ENCODE assay signal across 23 cellular contexts in the genomic region with DNA sequence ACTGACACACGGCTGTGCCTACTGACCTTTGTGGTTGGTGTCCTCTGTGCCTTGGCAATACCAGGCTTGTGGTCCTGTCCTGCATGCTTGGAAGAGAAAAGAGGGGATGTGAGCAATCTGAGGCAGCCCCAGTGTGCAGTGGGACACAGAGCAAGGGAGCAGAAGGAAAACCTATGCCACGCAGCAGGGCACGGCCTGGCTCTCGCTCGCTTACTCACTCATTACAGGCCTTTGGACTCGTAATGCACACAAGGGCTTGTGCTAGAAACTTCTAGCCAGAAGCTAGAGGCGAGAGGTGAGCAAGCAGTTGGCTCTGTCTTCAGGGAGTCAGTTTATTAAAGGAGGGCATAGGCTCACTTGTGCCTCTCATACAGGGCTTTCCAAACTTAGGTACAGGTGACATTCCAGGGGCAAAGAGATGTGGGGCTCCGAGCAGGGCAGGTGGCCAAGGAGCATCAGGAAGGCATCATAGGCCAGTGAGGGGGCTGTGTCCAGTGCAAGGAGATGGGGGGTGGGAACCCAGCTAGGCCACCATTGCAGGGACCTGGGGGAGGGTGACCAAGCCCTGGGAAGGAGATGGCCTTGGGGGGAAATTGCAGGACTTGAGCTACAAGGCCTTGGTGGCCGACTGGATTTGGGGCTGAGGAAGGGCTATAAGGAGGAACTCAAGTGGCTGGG.
A peak's percentile ranks its signal among the peaks of the same experiment; 100 is the strongest.
DNase-seq lines count a peak whose midpoint lies in the region; ATAC-seq and TF ChIP-seq lines count a peak whose summit lies in the region.
"Had no signal": no experiment of that assay in that cellular context is flagged by ENCODE, and none has a peak within 500 bp of the region (broad histone marks: within the 10 kb centered on the region; RNA-seq: fewer than 3 reads in every experiment).

No MANE protein-coding gene starts in this region.

- H3K4me3 Mint-ChIP-seq in endothelial cell (ENCODE audit: unreplicated experiment), result peak overlapping the region; percentile 72
- H3K4me3 Mint-ChIP-seq: CD8-positive, alpha-beta memory T cell; GM23338 had no signal

- intact Hi-C loops in Right ventricle myocardium superior (cut with DNase I) (no loop called here), left ventricle myocardium inferior (cut with micrococcal nuclease) (no loop called here), PC-3 (cut with micrococcal nuclease) (no loop called here)

- POLR2A ChIA-PET in PC-3 (lab: Charles Lee; ENCODE audit: unreplicated experiment), result no interaction called here

- no peak overlapping the region for H3K27ac ChIP-seq in left ventricle myocardium inferior (replicated peaks)
- H3K27ac ChIP-seq in neuronal stem cell (replicated peaks; ENCODE audit: low read length), result no peak overlapping the region
- no peak overlapping the region for H3K27ac ChIP-seq in PC-3 (ENCODE audit: low read length)
- H3K27ac ChIP-seq: C4-2B, HL-60, Peyer's patch, SJCRH30 had no signal

- TF ChIP-seq CTCF in left ventricle myocardium inferior (IDR thresholded peaks at IDR 0.05; ENCODE audit: borderline replicate concordance), result no peak
- no peak for TF ChIP-seq CTCF in endothelial cell (IDR thresholded peaks at IDR 0.05; ENCODE audit: unreplicated experiment)
- no peak for TF ChIP-seq CTCF in PC-3 (conservative IDR thresholded peaks at IDR 0.05; ENCODE audit: low read depth, low read length)

- H3K79me1 ChIP-seq in neuronal stem cell (ENCODE audit: low read depth, low read length), result peaks cover 2% of the 10 kb centered on the region

- H3K4me1 ChIP-seq in left ventricle myocardium inferior (peaks cover 6% of the 10 kb centered on the region), neuronal stem cell (ENCODE audit: control insufficient read depth in 2 of 2, insufficient read depth in 1 of 2, low read depth in 1 of 2, low read length in 2 of 2) (peaks cover 0 to 2% of the 10 kb centered on the region in 2 donors), PC-3 (ENCODE audit: insufficient read depth, low read length) (no peaks in the 10 kb centered on the region)
- H3K4me1 ChIP-seq: HAP-1, Peyer's patch had no signal

- H2BK5ac ChIP-seq in neuronal stem cell (ENCODE audit: low read length), result no peak overlapping the region

- no peak overlapping the region for H3K4ac ChIP-seq in neuronal stem cell (ENCODE audit: low read length)

- H3K27me3 ChIP-seq in left ventricle myocardium inferior (ENCODE audit: low read depth) (no peaks in the 10 kb centered on the region), neuronal stem cell (ENCODE audit: control insufficient read depth in 3 of 3, insufficient read depth in 3 of 3, low read depth in 1 of 3, low read length in 3 of 3) (peaks cover 0 to 3% (median 0%) of the 10 kb centered on the region in 3 experiments), PC-3 (ENCODE audit: low read length) (no peaks in the 10 kb centered on the region)
- H3K27me3 ChIP-seq: Peyer's patch, SJCRH30 had no signal

- no peak overlapping the region for H4K8ac ChIP-seq in neuronal stem cell (ENCODE audit: low read depth, low read length)

- no peak overlapping the region for H4K91ac ChIP-seq in neuronal stem cell (ENCODE audit: low read depth, low read length, poor library complexity)

- no peak overlapping the region for H2BK12ac ChIP-seq in neuronal stem cell (ENCODE audit: low read length)

- DNase-seq in Right ventricle myocardium superior (peak; percentile 12), left ventricle myocardium inferior (no peak), endothelial cell (ENCODE audit: low spot score) (no peak), neuronal stem cell (ENCODE audit: low spot score) (no peak), PC-3 (no peak), NCI-H2196 (lab: John Stamatoyannopoulos, UW; ENCODE audit: unreplicated experiment) (no peak), NCI-H345 (lab: John Stamatoyannopoulos, UW) (no peak)
- DNase-seq: Calu3, DMS153, KG1, NCI-H1092, NCI-H1436, NCI-H187 treated with DMSO at 0.1 percent for 48 hours, NCI-H226, NCI-H524 treated with DMSO at 0.1 percent for 48 hours, NCI-H82, SJCRH30 had no signal

- H2AFZ ChIP-seq in neuronal stem cell (ENCODE audit: low read length) (no peak overlapping the region), PC-3 (ENCODE audit: low read length) (no peak overlapping the region)
- H2AFZ ChIP-seq: GM23338 had no signal

- peak overlapping the region; percentile 48 for H3K27ac Mint-ChIP-seq in endothelial cell (ENCODE audit: unreplicated experiment)
- H3K27ac Mint-ChIP-seq: CD8-positive, alpha-beta memory T cell; GM23338 had no signal

- H2BK120ac ChIP-seq in neuronal stem cell (ENCODE audit: low read depth, low read length), result no peak overlapping the region

- H2BK15ac ChIP-seq in neuronal stem cell (ENCODE audit: low read length), result no peak overlapping the region

- no peaks in the 10 kb centered on the region for H3F3A ChIP-seq in PC-3 (ENCODE audit: low read length, unreplicated experiment)

- CTCF ChIA-PET in PC-3 (lab: Charles Lee), result no interaction called here

- peaks cover 33% of the 10 kb centered on the region for H3K27me3 Mint-ChIP-seq in endothelial cell (ENCODE audit: unreplicated experiment)

- H2AK5ac ChIP-seq in neuronal stem cell (ENCODE audit: low read depth, low read length), result peak overlapping the region; percentile 34

- H3K23ac ChIP-seq in neuronal stem cell (ENCODE audit: low read depth, low read length, poor library complexity), result no peak overlapping the region

- BruUV-seq in PC-3 (replicated peaks; lab: Mats Ljungman, UMichigan), result no TSS peak

- peaks cover 44% of the 10 kb centered on the region for H3K36me3 ChIP-seq in left ventricle myocardium inferior
- H3K36me3 ChIP-seq in neuronal stem cell (replicated peaks in 1 of 2; ENCODE audit: control insufficient read depth in 2 of 2, insufficient read depth in 2 of 2, low read length in 2 of 2), result no peaks in the 10 kb centered on the region
- H3K36me3 ChIP-seq in PC-3 (ENCODE audit: low read depth, low read length), result no peaks in the 10 kb centered on the region
- H3K36me3 ChIP-seq: HAP-1, Peyer's patch had no signal

- no peak overlapping the region for H3K4me2 ChIP-seq in neuronal stem cell (ENCODE audit: insufficient read depth, low read length, poor library complexity, severe bottlenecking)
- no peak overlapping the region for H3K4me2 ChIP-seq in PC-3 (ENCODE audit: low read length)
- H3K4me2 ChIP-seq: GM23338 had no signal

- no peak overlapping the region for H3K14ac ChIP-seq in neuronal stem cell (ENCODE audit: low read length)

- no peak for ATAC-seq in Right ventricle myocardium superior (ENCODE audit: poor library complexity)
- no peak for ATAC-seq in PC-3
- ATAC-seq: GM23338 had no signal

- H3K9ac ChIP-seq in neuronal stem cell (ENCODE audit: low read depth, low read length, poor library complexity) (no peak overlapping the region), PC-3 (ENCODE audit: low read length) (no peak overlapping the region)

- no peaks in the 10 kb centered on the region for H3K79me2 ChIP-seq in PC-3 (ENCODE audit: low read length)

- no peak overlapping the region for H3K4me3 ChIP-seq in left ventricle myocardium inferior
- no peak overlapping the region for H3K4me3 ChIP-seq in neuronal stem cell (ENCODE audit: low read length in 2 of 2)
- H3K4me3 ChIP-seq in PC-3 (ENCODE audit: low read length), result no peak overlapping the region
- H3K4me3 ChIP-seq: GM23338, HAP-1, Peyer's patch, SJCRH30 had no signal

- H3K4me1 Mint-ChIP-seq in endothelial cell (ENCODE audit: unreplicated experiment), result peaks cover 18% of the 10 kb centered on the region
- H3K4me1 Mint-ChIP-seq: CD8-positive, alpha-beta memory T cell had no signal

- no peaks in the 10 kb centered on the region for H3K9me2 ChIP-seq in PC-3 (replicated peaks; ENCODE audit: low read length)

- H3K9me3 Mint-ChIP-seq in endothelial cell (ENCODE audit: unreplicated experiment), result no peaks in the 10 kb centered on the region
- H3K9me3 Mint-ChIP-seq: CD8-positive, alpha-beta memory T cell; GM23338 had no signal

- H3K18ac ChIP-seq in neuronal stem cell (ENCODE audit: low read length), result peak overlapping the region; percentile 44

- peaks cover 50% of the 10 kb centered on the region for H3K36me3 Mint-ChIP-seq in endothelial cell (ENCODE audit: low read depth, unreplicated experiment)

- no CpG with 5 or more reads among the region's 9 CpGs for WGBS in neuronal stem cell (ENCODE audit: extremely low coverage in 2 of 2, insufficient read length in 2 of 2, insufficient replicate concordance in 1 of 2), 2 donors

- H4K20me1 ChIP-seq in PC-3 (ENCODE audit: low read length), result no peaks in the 10 kb centered on the region

- H3K9me3 ChIP-seq in left ventricle myocardium inferior (replicated peaks) (no peaks in the 10 kb centered on the region), neuronal stem cell (replicated peaks in 1 of 2; ENCODE audit: control insufficient read depth in 2 of 2, insufficient read depth in 1 of 2, low read depth in 1 of 2, low read length in 2 of 2) (no peaks in the 10 kb centered on the region), PC-3 (ENCODE audit: low read length) (no peaks in the 10 kb centered on the region)
- H3K9me3 ChIP-seq: HAP-1, Peyer's patch, SJCRH30 had no signal
